Comparison of ENCODE assay signal across 8 cellular contexts in the genomic region with DNA sequence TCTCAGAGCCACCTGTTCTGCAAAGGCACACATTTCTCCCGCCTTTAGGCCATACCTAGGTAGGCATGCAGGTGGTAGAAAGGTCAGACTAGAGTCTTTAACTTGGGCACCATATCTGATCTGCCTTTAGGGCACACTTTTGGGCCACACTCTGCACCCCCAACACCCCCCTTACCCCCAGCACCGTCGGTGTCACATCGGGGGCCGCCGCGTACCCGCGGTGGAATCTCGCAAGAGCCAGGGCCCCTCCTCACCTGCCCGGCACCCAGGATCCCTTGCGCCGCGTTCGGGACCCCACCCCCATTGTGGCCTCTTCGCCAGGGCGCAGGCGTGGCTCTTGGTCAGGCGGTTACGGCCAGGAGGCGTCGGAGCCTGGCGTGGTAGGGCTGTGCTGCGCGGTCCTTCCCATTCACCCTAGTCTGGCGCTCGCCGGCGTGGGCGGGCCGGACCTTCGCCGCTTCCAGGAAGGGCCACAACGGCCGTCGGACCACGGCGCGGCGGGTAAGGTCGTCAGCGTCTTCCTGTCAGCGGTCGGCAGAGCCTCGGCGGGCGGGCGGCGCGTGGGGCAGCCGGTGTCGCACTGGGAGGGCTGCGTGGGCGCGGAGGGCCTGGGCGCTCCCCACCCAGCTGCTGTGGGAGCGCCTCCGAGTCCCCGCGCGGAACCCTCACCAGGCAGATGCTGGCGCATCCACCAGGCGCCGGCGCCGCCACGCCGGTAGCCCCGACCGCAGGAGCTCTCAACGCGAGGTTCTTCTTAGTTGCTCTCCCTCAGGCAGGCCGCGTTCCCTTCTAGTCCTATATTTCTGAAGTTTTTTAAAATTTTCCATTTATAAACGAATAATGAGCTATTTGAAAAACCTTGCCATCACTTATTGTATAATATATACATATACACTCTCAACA. TPM values are rescaled to one million over a fixed set of nuclear protein-coding genes. Genes with fewer than 3 reads are reported as not detected.
DNase-seq lines count a peak whose midpoint lies in the region; ATAC-seq, FAIRE-seq and TF ChIP-seq lines count a peak whose summit lies in the region.

Gene DNAH14 (plus strand): TSS at position 341 of the 903 bp plus-strand sequence. CDS start 23,028 bp downstream, outside the sequence.

- peaks cover 0 to 9% of the 10 kb centered on the region in 2 experiments; a peak in 3 of 5 replicates for H3K4me1 ChIP-seq in K562 (replicated peaks in 1 of 2; ENCODE audit: control insufficient read depth in 2 of 2, insufficient read depth in 2 of 2, low read length in 2 of 2)
- no peaks in the 10 kb centered on the region for H3K4me1 ChIP-seq in iPS-15b (ENCODE audit: control insufficient read depth, insufficient read depth, low read length)
- peaks cover 0 to 9% (median 4%) of the 10 kb centered on the region in 4 donors for H3K4me1 ChIP-seq in sigmoid colon

- no peaks in the 10 kb centered on the region for H4K20me1 ChIP-seq in K562 (replicated peaks; ENCODE audit: control insufficient read depth, insufficient read depth, low read length)

- H3K9me1 ChIP-seq in K562 (ENCODE audit: control insufficient read depth, insufficient read depth, low read length) = no peaks in the 10 kb centered on the region

- H3K79me2 ChIP-seq in K562 (ENCODE audit: control insufficient read depth, insufficient read depth, low read length) = peaks cover 49% of the 10 kb centered on the region

- peak within 1 kb of the TSS; percentile 99 for H2AFZ ChIP-seq in K562 (ENCODE audit: low read depth, low read length)

- TF ChIP-seq POLR2A in K562 (conservative IDR thresholded peaks at IDR 0.05) (peak; percentile 93), sigmoid colon (IDR thresholded peaks at IDR 0.05) (no peak)

- peak within 1 kb of the TSS; percentile 88 for H3K27ac ChIP-seq in K562 (ENCODE audit: extremely low read depth, low read depth, low read length)
- peak within 1 kb of the TSS in 2 of 4 donors; percentile 63 to 67 for H3K27ac ChIP-seq in sigmoid colon

- POLR2A ChIA-PET in K562 (lab: Yijun Ruan, JAX) = interaction anchor here (0.7 to 1.2 kb wide), 4 partner anchors 12 to 697 kb away, joined by 3 to 4 read pairs (median 4); no protein-coding TSS in a partner anchor

- H3K9ac ChIP-seq in K562 (ENCODE audit: insufficient read depth in 1 of 2, low read depth in 2 of 2, low read length in 2 of 2) = peak within 1 kb of the TSS; percentile 84 to 96
- H3K9ac ChIP-seq in iPS-15b (ENCODE audit: low read depth, low read length) = peak within 1 kb of the TSS; percentile 47

- 0 out of 4 replicates have a peak, but pooled peaks of 1 of the 2 experiments have one; percentile 6 for TF ChIP-seq RAD21 in K562 (CRISPR knock-in tag; conservative IDR thresholded peaks at IDR 0.05 in 1 of 2, IDR thresholded peaks at IDR 0.05 in 1 of 2)

- intact Hi-C loops in K562 (cut with micrococcal nuclease) = loop anchor here (10.0 kb wide), 2 partner anchors 595 to 1225 kb away; partner anchors contain the start of gene NVL
- intact Hi-C loops in sigmoid colon (cut with DNase I) = no loop called here

- TF ChIP-seq CTCF in K562 (IDR thresholded peaks at IDR 0.05 in 2 of 3, conservative IDR thresholded peaks at IDR 0.05 in 1 of 3; ENCODE audit: insufficient read depth in 2 of 3, low read depth in 1 of 3, low read length in 3 of 3) = no peak
- TF ChIP-seq CTCF in sigmoid colon (IDR thresholded peaks at IDR 0.05) = no peak

- peak; percentile 74 for FAIRE-seq in K562 (lab: Jason Lieb, UNC)

- in situ Hi-C loops in K562 (cut with MboI) = loop anchor here (5.0 to 25.0 kb wide), 2 partner anchors 422 to 817 kb away; partner anchors contain the start of gene FBXO28

- TF ChIP-seq EP300 in K562 (IDR thresholded peaks at IDR 0.05; ENCODE audit: low read length) (peak; percentile 31), sigmoid colon (IDR thresholded peaks at IDR 0.05) (no peak)

- under 1% methylated on average over 51 of the region's 75 CpGs for WGBS in K562 (ENCODE audit: insufficient coverage, low coverage, missing lambda C conversion rate)
- WGBS in sigmoid colon, 2 donors = 1% methylated on average over 75 of the region's 75 CpGs

- peak; percentile 11 for DNase-seq in stimulated activated CD4-positive, alpha-beta T cell treated with anti-CD3 and anti-CD28 coated beads, Interleukin-1b, Interleukin-23, amount 100 ng/mL, for 48 hours
- DNase-seq in stimulated activated CD4-positive, alpha-beta T cell treated with anti-CD3 and anti-CD28 coated beads, Interleukin-12 subunit alpha, Interleukin-12 subunit beta, amount 100 ng/mL, for 4 hours = no peak
- DNase-seq in HT1080 (ENCODE audit: low read depth) = peak; percentile 85
- DNase-seq in OCI-M1 (lab: John Stamatoyannopoulos, UW) = peak; percentile 96
- peak; percentile 90 to 96 (median 92) for DNase-seq in K562 (ENCODE audit: extremely low read depth in 1 of 4, low spot score in 3 of 4)
- peak; percentile 68 for DNase-seq in sigmoid colon

- H3K4me2 ChIP-seq in K562 (ENCODE audit: insufficient read depth, low read length) = peak within 1 kb of the TSS; percentile 88

- ATAC-seq in K562 (peak; percentile 99), GM21360 (IDR thresholded peaks at IDR 0.05; ENCODE audit: unreplicated experiment) (no peak)

- CTCF ChIA-PET in K562 (lab: Yijun Ruan, JAX; ENCODE audit: low intra/inter-chr PET ratio) = no interaction called here

- no peaks in the 10 kb centered on the region for H3K27me3 ChIP-seq in K562 (ENCODE audit: control insufficient read depth in 2 of 2, insufficient read depth in 2 of 2, low read length in 2 of 2)
- H3K27me3 ChIP-seq in iPS-15b (ENCODE audit: control insufficient read depth, insufficient read depth, low read length) = peaks cover 3% of the 10 kb centered on the region
- H3K27me3 ChIP-seq in sigmoid colon = no peaks in the 10 kb centered on the region

- H3K36me3 ChIP-seq in K562 (ENCODE audit: control insufficient read depth, insufficient read depth, low read length) (peaks cover 16% of the 10 kb centered on the region; the same call in 1 of the 3 replicates), iPS-15b (ENCODE audit: control insufficient read depth, insufficient read depth, low read length) (no peaks in the 10 kb centered on the region), sigmoid colon (no peaks in the 10 kb centered on the region)

- H3K9me3 ChIP-seq in K562 (replicated peaks; ENCODE audit: control insufficient read depth, insufficient read depth, low read depth, low read length) (peaks cover 30% of the 10 kb centered on the region), iPS-15b (ENCODE audit: control insufficient read depth, insufficient read depth, low read length) (peaks cover 7% of the 10 kb centered on the region), sigmoid colon (peaks cover 0 to 5% (median 1%) of the 10 kb centered on the region in 4 donors)

- BruUV-seq in K562 (replicated peaks; lab: Mats Ljungman, UMichigan) = TSS peak; percentile 72

- H3K4me3 ChIP-seq in K562 (peak within 1 kb of the TSS; percentile 62), iPS-15b (ENCODE audit: low read depth, low read length) (peak within 1 kb of the TSS; percentile 72), sigmoid colon (peak within 1 kb of the TSS; percentile 32 to 66 (median 54))

TF ChIP-seq in K562, 482 proteins besides CTCF, POLR2A, EP300 and RAD21 (continues in another document):
- peak; percentile 77; the same call in 1 of the 2 replicates for TF ChIP-seq ZBTB9 (CRISPR knock-in tag; IDR thresholded peaks at IDR 0.05)
- TF ChIP-seq YY1 (IDR thresholded peaks at IDR 0.05; ENCODE audit: borderline replicate concordance in 1 of 3, control insufficient read depth in 1 of 3, extremely low read depth in 1 of 3, insufficient read depth in 3 of 3, insufficient read length in 1 of 3, insufficient replicate concordance in 2 of 3, low read depth in 1 of 3, low read length in 2 of 3) = peak in 2 of 3 experiments; percentile 56 to 68

RNA-seq across cellular contexts. Expression of gene DNAH14, which starts in this region (rescaled TPM):
- 20.8 and 21.5 TPM in 2 replicates for total RNA-seq in HT1080 (2014; rRNA removed; shearing (Covaris generic))
- 22.2 and 24.8 TPM in 2 replicates for polyA plus RNA-seq in HT1080 (2015; cell fraction: cytosol; rRNA removed)
- 31.3 and 35.6 TPM in 2 replicates for polyA plus RNA-seq in HT1080 (2015; cell fraction: nucleus; rRNA removed)
- total RNA-seq in K562 (2011; cell fraction: chromatin; rRNA removed; ENCODE audit: low replicate concordance) = 32.1 and 169 TPM in 2 replicates
- total RNA-seq in K562 (2011; cell fraction: nucleolus; rRNA removed) = 18.8 and 21.7 TPM in 2 replicates
- total RNA-seq in K562 (2011; cell fraction: nucleoplasm; rRNA removed) = 43.9 and 73.7 TPM in 2 replicates
- total RNA-seq in K562 (2014; rRNA removed) (77.6 and 109 TPM in 2 replicates), K562 (2014; rRNA removed; fragmentation: Illumina TruSeq; extraction: Trizol) (142 and 177 TPM in 2 replicates), K562 (2015; rRNA removed; fragmentation: Illumina TruSeq; extraction: Trizol) (89.3 and 92.8 TPM in 2 replicates), K562 (2021) (81.4 and 88.2 TPM in 2 replicates), sigmoid colon (1 to 10 TPM; 3.2 to 9.7 (median 7.7) TPM)
- polyA plus RNA-seq in K562 (2011; rRNA removed) (72.5 and 112 TPM in 2 replicates), K562 (2014; fragmentation: Illumina TruSeq; extraction: Trizol) (85.1 and 98.4 TPM in 2 replicates), K562 (2014; fragmentation: Nextera tagmentation; extraction: Ambion mirVana) (10 to 100 TPM; 58.4 to 64.5 TPM), K562 (2014; rRNA removed) (129 and 137 TPM in 2 replicates), sigmoid colon (1 to 10 TPM; 2.4 to 3.3 (median 2.5) TPM)
- 8.8 and 18.2 TPM in 2 replicates for polyA plus RNA-seq in K562 (2011; cell fraction: cytosol; rRNA removed)
- polyA plus RNA-seq in K562 (2011; cell fraction: nucleus; rRNA removed) = 40.2 and 54.5 TPM in 2 replicates
- polyA plus RNA-seq in K562 (2012) = 44.4 and 59.4 TPM in 2 replicates
- 68.6 and 86.8 TPM in 2 replicates for polyA minus RNA-seq in K562 (2011; rRNA and poly(A)+ RNA removed)
- polyA minus RNA-seq in K562 (2011; cell fraction: cytosol; rRNA and poly(A)+ RNA removed) = 27.7 and 38.7 TPM in 2 replicates
- polyA minus RNA-seq in K562 (2011; cell fraction: nucleus; rRNA and poly(A)+ RNA removed) = 43.1 and 70.3 TPM in 2 replicates
